Comparison of ENCODE assay signal across 9 cellular contexts in the genomic region with DNA sequence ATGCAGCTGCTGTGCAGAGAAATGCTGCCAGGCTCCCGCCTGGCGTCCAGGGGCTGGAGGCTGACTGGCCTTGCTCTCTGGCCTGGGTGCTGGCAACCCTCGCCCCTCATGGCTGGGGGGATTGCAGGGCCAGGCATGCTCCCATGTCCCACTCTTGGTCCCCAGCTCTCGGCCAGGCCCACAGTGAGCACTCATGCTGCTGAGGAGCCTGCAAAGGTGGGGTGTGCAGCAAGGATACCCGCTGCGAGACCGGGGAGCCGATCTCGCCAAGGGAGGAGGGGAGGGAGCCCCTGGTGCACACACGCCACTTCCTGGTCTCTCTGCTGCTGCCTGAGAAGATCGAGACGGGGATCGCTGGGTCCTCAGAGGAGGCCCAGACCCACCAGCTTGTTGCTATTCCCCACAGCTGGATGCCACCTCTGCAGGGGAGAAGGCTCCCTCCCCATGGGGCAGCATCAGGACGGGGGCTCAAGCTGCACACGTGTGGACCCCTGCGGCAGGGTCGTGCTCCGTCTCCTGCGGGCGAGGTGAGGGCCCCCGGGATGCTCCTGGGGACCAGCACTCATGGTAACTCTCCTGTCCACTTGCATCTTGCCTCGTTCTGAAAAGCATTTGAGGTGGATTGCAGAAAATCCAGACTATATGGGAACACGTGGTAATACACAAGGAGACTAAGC.
"Had no signal": no experiment of that assay in that cellular context is flagged by ENCODE, and none has a peak within 500 bp of the region (broad histone marks: within the 10 kb centered on the region; RNA-seq: fewer than 3 reads in every experiment).

No MANE protein-coding gene starts in this region.

- H3K27ac ChIP-seq: GM23248, KMS-11 had no signal

- H3K9ac ChIP-seq: GM23248, KMS-11 had no signal

- H2AFZ ChIP-seq: GM23248 had no signal

- H3K4me2 ChIP-seq: KMS-11 had no signal

- H3K4me3 ChIP-seq: GM23248 had no signal

- DNase-seq: GM23248, GOT3, H9, HCEC 1CT, HFFc6, KBM-7 had no signal

- FAIRE-seq: H54, HTR-8/SVneo had no signal
